9 cellular contexts compared by ENCODE assay signal in genomic region chr11:14075118-14075601, GRCh38.
DNase-seq lines count a peak whose midpoint lies in the region; TF ChIP-seq lines count a peak whose summit lies in the region.
"Had no signal": no experiment of that assay in that cellular context is flagged by ENCODE, and none has a peak within 500 bp of the region (broad histone marks: within the 10 kb centered on the region; RNA-seq: fewer than 3 reads in every experiment).

No MANE protein-coding gene starts in this region.

- no peaks in the 10 kb centered on the region for H3K9me3 Mint-ChIP-seq in activated CD4-positive, alpha-beta memory T cell treated with anti-CD3 and anti-CD28 coated beads for 36 hours

- POLR2A ChIA-PET in activated CD4-positive, alpha-beta memory T cell treated with anti-CD3 and anti-CD28 coated beads for 36 hours (lab: Charles Lee), result no interaction called here

- intact Hi-C loops in activated CD4-positive, alpha-beta memory T cell treated with anti-CD3 and anti-CD28 coated beads for 36 hours (cut with micrococcal nuclease), result loop anchor here (1.0 to 2.0 kb wide), 3 partner anchors 70 to 206 kb away; no protein-coding TSS in a partner anchor

- H3K18ac ChIP-seq in neuronal stem cell (ENCODE audit: low read length), result no peak overlapping the region

- H3K4ac ChIP-seq in neuronal stem cell (ENCODE audit: low read length), result no peak overlapping the region

- H2BK120ac ChIP-seq in neuronal stem cell (ENCODE audit: low read depth, low read length), result no peak overlapping the region

- H3K4me3 Mint-ChIP-seq in activated CD4-positive, alpha-beta memory T cell treated with anti-CD3 and anti-CD28 coated beads for 36 hours, result peak overlapping the region; percentile 2

- DNase-seq in activated CD4-positive, alpha-beta memory T cell treated with anti-CD3 and anti-CD28 coated beads for 36 hours, result peak; percentile 79
- DNase-seq in epithelial cell of esophagus (ENCODE audit: low read depth), result peak; percentile 58
- peak; percentile 11 for DNase-seq in stimulated activated CD8-positive, alpha-beta memory T cell treated with anti-CD3 and anti-CD28 coated beads, Interleukin-12 subunit alpha, Interleukin-12 subunit beta, amount 100 ng/mL, for 24 hours (ENCODE audit: extremely low read depth)
- no peak for DNase-seq in neuronal stem cell (ENCODE audit: low spot score)
- DNase-seq in DMS153 (lab: John Stamatoyannopoulos, UW), result no peak
- DNase-seq in NCI-H1436 (lab: John Stamatoyannopoulos, UW), result no peak
- DNase-seq in C1 segment of cervical spinal cord (lab: John Stamatoyannopoulos, UW), result no peak
- DNase-seq: amygdala had no signal

- no peak overlapping the region for H2AK5ac ChIP-seq in neuronal stem cell (ENCODE audit: low read depth, low read length)

- no peak overlapping the region for H3K4me3 ChIP-seq in HUES64 (ENCODE audit: low read length)
- no peak overlapping the region for H3K4me3 ChIP-seq in epithelial cell of esophagus (ENCODE audit: low read length)
- H3K4me3 ChIP-seq in neuronal stem cell (ENCODE audit: low read length in 2 of 2), result no peak overlapping the region

- H3K27me3 Mint-ChIP-seq in activated CD4-positive, alpha-beta memory T cell treated with anti-CD3 and anti-CD28 coated beads for 36 hours, result no peaks in the 10 kb centered on the region

- H3K36me3 Mint-ChIP-seq in activated CD4-positive, alpha-beta memory T cell treated with anti-CD3 and anti-CD28 coated beads for 36 hours, result no peaks in the 10 kb centered on the region

- H3K9me3 ChIP-seq in HUES64 (ENCODE audit: insufficient read depth, low read depth, low read length), result no peaks in the 10 kb centered on the region
- no peaks in the 10 kb centered on the region for H3K9me3 ChIP-seq in neuronal stem cell (replicated peaks in 1 of 2; ENCODE audit: control insufficient read depth in 2 of 2, insufficient read depth in 1 of 2, low read depth in 1 of 2, low read length in 2 of 2)

- H4K8ac ChIP-seq in neuronal stem cell (ENCODE audit: low read depth, low read length), result no peak overlapping the region

- H3K4me1 Mint-ChIP-seq in activated CD4-positive, alpha-beta memory T cell treated with anti-CD3 and anti-CD28 coated beads for 36 hours (ENCODE audit: low read depth), result peaks cover 46% of the 10 kb centered on the region

- H3K23ac ChIP-seq in neuronal stem cell (ENCODE audit: low read depth, low read length, poor library complexity), result no peak overlapping the region

- H2AFZ ChIP-seq in neuronal stem cell (ENCODE audit: low read length), result no peak overlapping the region

- H3K27ac ChIP-seq in HUES64 (ENCODE audit: low read depth, low read length) (peak overlapping the region; percentile 16; the same call in 1 of the 2 replicates), neuronal stem cell (replicated peaks; ENCODE audit: low read length) (no peak overlapping the region)

- no peaks in the 10 kb centered on the region for H3K27me3 ChIP-seq in HUES64 (ENCODE audit: insufficient read depth, low read length)
- no peaks in the 10 kb centered on the region for H3K27me3 ChIP-seq in neuronal stem cell (ENCODE audit: control insufficient read depth in 3 of 3, insufficient read depth in 3 of 3, low read depth in 1 of 3, low read length in 3 of 3)

- WGBS in HUES64, result 40% methylated on average over 7 of the region's 7 CpGs
- no CpG with 5 or more reads among the region's 7 CpGs for WGBS in neuronal stem cell (ENCODE audit: extremely low coverage in 2 of 2, insufficient read length in 2 of 2, insufficient replicate concordance in 1 of 2), 2 donors

- H3K14ac ChIP-seq in neuronal stem cell (ENCODE audit: low read length), result no peak overlapping the region

- no peaks in the 10 kb centered on the region for H3K36me3 ChIP-seq in HUES64 (ENCODE audit: insufficient read depth, low read length)
- H3K36me3 ChIP-seq in neuronal stem cell (replicated peaks in 1 of 2; ENCODE audit: control insufficient read depth in 2 of 2, insufficient read depth in 2 of 2, low read length in 2 of 2), result no peaks in the 10 kb centered on the region

- H3K79me1 ChIP-seq in neuronal stem cell (ENCODE audit: low read depth, low read length), result no peaks in the 10 kb centered on the region

- CTCF ChIA-PET in activated CD4-positive, alpha-beta memory T cell treated with anti-CD3 and anti-CD28 coated beads for 36 hours (lab: Charles Lee), result interaction anchor here (0.6 to 1.9 kb wide), 3 partner anchors 111 to 832 kb away, joined by 3 to 4 read pairs (median 3); no protein-coding TSS in a partner anchor

- H2BK12ac ChIP-seq in neuronal stem cell (ENCODE audit: low read length), result no peak overlapping the region

- TF ChIP-seq CTCF in epithelial cell of esophagus (IDR thresholded peaks at IDR 0.05; ENCODE audit: insufficient read depth, low read depth, low read length, missing control alignments), result no peak

- no peak overlapping the region for H2BK5ac ChIP-seq in neuronal stem cell (ENCODE audit: low read length)

- no peak overlapping the region for H3K9ac ChIP-seq in HUES64 (ENCODE audit: low read depth, low read length)
- no peak overlapping the region for H3K9ac ChIP-seq in neuronal stem cell (ENCODE audit: low read depth, low read length, poor library complexity)

- H3K4me2 ChIP-seq in neuronal stem cell (ENCODE audit: insufficient read depth, low read length, poor library complexity, severe bottlenecking), result no peak overlapping the region

- H3K27ac Mint-ChIP-seq in activated CD4-positive, alpha-beta memory T cell treated with anti-CD3 and anti-CD28 coated beads for 36 hours, result peak overlapping the region; percentile 34

- H3K4me1 ChIP-seq in HUES64 (ENCODE audit: insufficient read depth, low read length) (peaks cover 27% of the 10 kb centered on the region), neuronal stem cell (ENCODE audit: control insufficient read depth in 2 of 2, insufficient read depth in 1 of 2, low read depth in 1 of 2, low read length in 2 of 2) (peaks cover 0 to 11% of the 10 kb centered on the region in 2 donors)

- no peak overlapping the region for H4K91ac ChIP-seq in neuronal stem cell (ENCODE audit: low read depth, low read length, poor library complexity)

- no peak overlapping the region for H2BK15ac ChIP-seq in neuronal stem cell (ENCODE audit: low read length)

Comparison
In these comparisons a context has a peak if more than half of its experiments do, and no peak if none do; other contexts are left out.
1. DNase-seq: peak in activated CD4-positive, alpha-beta memory T cell treated with anti-CD3 and anti-CD28 coated beads for 36 hours (single experiment), epithelial cell of esophagus (single experiment) and stimulated activated CD8-positive, alpha-beta memory T cell treated with anti-CD3 and anti-CD28 coated beads, Interleukin-12 subunit alpha, Interleukin-12 subunit beta, amount 100 ng/mL, for 24 hours (single experiment); none in neuronal stem cell (single experiment), DMS153 (single experiment), NCI-H1436 (single experiment) and C1 segment of cervical spinal cord (0 of 14).